Comparison of ENCODE assay signal across 2 cellular contexts in genomic region chr2:22998368-22998767, GRCh38.
TF ChIP-seq lines count a peak whose summit lies in the region.

No MANE protein-coding gene starts in this region.

TF ChIP-seq in HepG2, 621 proteins besides CTCF, POLR2A, EP300 and RAD21:
- no peak for TF ChIP-seq XRCC5 (optimal IDR thresholded peaks at IDR 0.05; ENCODE audit: low read length)
- peak; percentile 65 for TF ChIP-seq CEBPB (IDR thresholded peaks at IDR 0.05; ENCODE audit: borderline replicate concordance, low read depth, low read length)

TF ChIP-seq in H1, 55 proteins besides CTCF, POLR2A, EP300 and RAD21:
- TF ChIP-seq CREB1 (IDR thresholded peaks at IDR 0.05) (no peak), CEBPB (IDR thresholded peaks at IDR 0.05; ENCODE audit: low read depth, low read length) (peak; percentile 46; the same call in 1 of the 2 replicates), SRF (IDR thresholded peaks at IDR 0.05; ENCODE audit: low read depth, low read length) (no peak), SUZ12 (IDR thresholded peaks at IDR 0.05; ENCODE audit: low read length) (no peak), SIRT6 (IDR thresholded peaks at IDR 0.05; ENCODE audit: low read length) (no peak)
TF ChIP-seq in H1: peak in this region for 1.
